23 cellular contexts compared by ENCODE assay signal in genomic region chr2:137031731-137032130, GRCh38.
"Had no signal": no experiment of that assay in that cellular context is flagged by ENCODE, and none has a peak within 500 bp of the region (broad histone marks: within the 10 kb centered on the region; RNA-seq: fewer than 3 reads in every experiment).

No MANE protein-coding gene starts in this region.

- H3K4me1 ChIP-seq: colonic mucosa, gastroesophageal sphincter, heart left ventricle, left lung, neural progenitor cell, parathyroid adenoma, right atrium auricular region, tibial nerve, upper lobe of left lung had no signal

- H3K36me3 ChIP-seq: colonic mucosa, gastroesophageal sphincter, heart left ventricle, left lung, neural progenitor cell, right atrium auricular region, thoracic aorta, tibial nerve, upper lobe of left lung had no signal

- H3K4me3 ChIP-seq: colonic mucosa, gastroesophageal sphincter, heart left ventricle, hepatocyte, left lung, neural progenitor cell, right atrium auricular region, thoracic aorta, tibial nerve, upper lobe of left lung had no signal

- FAIRE-seq: urothelium cell line had no signal

- H3K27ac ChIP-seq: colonic mucosa, gastroesophageal sphincter, heart left ventricle, hepatocyte, left lung, neural progenitor cell, parathyroid adenoma, right atrium auricular region, thoracic aorta, tibial nerve, upper lobe of left lung had no signal

- ATAC-seq: gastroesophageal sphincter; heart left ventricle; left cardiac atrium; left lung; naive thymus-derived CD4-positive, alpha-beta T cell; sciatic nerve; stimulated activated memory B cell treated with anti-CD40 and anti-IgM and Interleukin-4, amounts not matched to agents 10 μg/mL and 1 μg/mL and 100 μg/mL, for 72 hours; stimulated activated naive CD8-positive, alpha-beta T cell treated with anti-CD3 and anti-CD28 coated beads, Interleukin-15, Interleukin-2, amounts not matched to agents 100 U/mL and 50 U/mL, for 24 hours had no signal

- DNase-seq: colonic mucosa; effector CD8-positive, alpha-beta T cell; endodermal cell; foreskin fibroblast; heart left ventricle; left cardiac atrium; left lung; mesendoderm; midbrain; naive thymus-derived CD4-positive, alpha-beta T cell; stimulated activated CD4-positive, alpha-beta T cell treated with anti-CD3 and anti-CD28 coated beads, Interleukin-4, amount 100 ng/mL, for 4 hours; stimulated activated naive CD8-positive, alpha-beta T cell treated with anti-CD3 and anti-CD28 coated beads, Interleukin-15, Interleukin-2, amounts not matched to agents 100 U/mL and 50 U/mL, for 24 hours; upper lobe of left lung had no signal

- H3K27me3 ChIP-seq: colonic mucosa, gastroesophageal sphincter, heart left ventricle, hepatocyte, left lung, neural progenitor cell, right atrium auricular region, tibial nerve, upper lobe of left lung had no signal
